12 cellular contexts compared by ENCODE assay signal in genomic region chr20:1666802-1667201, GRCh38. TPM values are rescaled to one million over a fixed set of nuclear protein-coding genes. Genes with fewer than 3 reads are reported as not detected.
"Had no signal": no experiment of that assay in that cellular context is flagged by ENCODE, and none has a peak within 500 bp of the region (broad histone marks: within the 10 kb centered on the region; RNA-seq: fewer than 3 reads in every experiment).

No MANE protein-coding gene starts in this region.

- DNase-seq: activated CD8-positive, alpha-beta memory T cell treated with anti-CD3 and anti-CD28 coated beads for 24 hours; activated effector memory CD4-positive, alpha-beta T cell treated with anti-CD3 and anti-CD28 coated beads, Interleukin-2, amount 50 U/mL, for 16 hours; activated T-cell treated with anti-CD3 and anti-CD28 coated beads for 4 hours; islet precursor cell; midbrain; stimulated activated CD4-positive, alpha-beta T cell treated with anti-CD3 and anti-CD28 coated beads, Interleukin-1b, Interleukin-23, amount 100 ng/mL, for 48 hours; uterus had no signal

- H3K9me3 ChIP-seq: tibial nerve, uterus had no signal

- H3K4me3 ChIP-seq: cardiac muscle cell, lung, tibial nerve, uterus had no signal

- H3K27me3 ChIP-seq: cardiac muscle cell, tibial nerve, uterus had no signal

- H3K4me1 ChIP-seq: parathyroid adenoma, tibial nerve, uterus had no signal

- H3K27ac ChIP-seq: cardiac muscle cell, parathyroid adenoma, tibial nerve, uterus had no signal

- H3K36me3 ChIP-seq: cardiac muscle cell, tibial nerve, uterus had no signal

RNA-seq across cellular contexts. Expression of gene SIRPG, which starts 9.2 kb away (rescaled TPM):
- total RNA-seq: cardiac muscle cell, myocyte had no signal
- polyA plus RNA-seq: cardiac muscle cell had no signal

RNA-seq across cellular contexts. Expression of gene SIRPB1, which starts 47.0 kb away (rescaled TPM):
- total RNA-seq: cardiac muscle cell had no signal
- polyA plus RNA-seq: cardiac muscle cell had no signal
